In the genomic region with DNA sequence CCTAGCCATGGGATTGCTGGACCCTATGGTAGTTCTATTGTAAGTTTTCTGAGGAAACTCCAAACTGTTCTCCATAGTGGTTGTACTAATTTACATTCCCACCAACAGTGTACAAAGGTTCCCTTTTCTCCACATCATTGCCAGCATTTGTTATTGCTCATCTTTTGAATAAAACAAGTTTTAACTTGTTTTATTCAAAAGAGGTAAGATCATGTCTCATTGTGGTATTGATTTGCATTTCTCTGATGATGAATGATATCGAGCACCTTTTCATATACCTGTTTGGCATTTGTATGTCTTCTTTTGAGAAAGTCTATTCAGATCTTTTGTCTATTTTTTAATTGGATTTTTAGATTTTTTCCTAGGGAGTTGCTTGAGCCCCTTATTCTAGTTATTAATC, we compare ENCODE assay signal across 40 cellular contexts.
"Had no signal": no experiment of that assay in that cellular context is flagged by ENCODE, and none has a peak within 500 bp of the region (broad histone marks: within the 10 kb centered on the region; RNA-seq: fewer than 3 reads in every experiment).

No MANE protein-coding gene starts in this region.

- H3K4me1 ChIP-seq: body of pancreas, breast epithelium had no signal

- FAIRE-seq: astrocyte, TTC549 had no signal

- H3K9me3 ChIP-seq: adrenal gland, body of pancreas, breast epithelium had no signal

- H3K9me3 Mint-ChIP-seq: activated B cell treated with CpG ODN at 0.5 μM for 24 hours; activated CD4-positive, alpha-beta T cell treated with anti-CD3 and anti-CD28 coated beads, Interleukin-2, amount 10 ng/mL, durations not matched to agents 24 days and 14 days; activated CD8-positive, alpha-beta T cell treated with anti-CD3 and anti-CD28 coated beads for 36 hours; activated naive CD4-positive, alpha-beta T cell treated with anti-CD3 and anti-CD28 coated beads for 36 hours; activated T-helper 1 cell treated with anti-CD3 and anti-CD28 coated beads, Interleukin-12 subunit alpha, Interleukin-12 subunit beta, Interleukin-2, Interleukin-4 antibody, amounts not matched to agents 30 ng/mL and 10 ng/mL and 1 ng/mL, durations not matched to agents 14 hours and 24 hours and 36 hours; T-helper 1 cell treated with Interleukin-12 subunit alpha and Interleukin-12 subunit beta and Interleukin-4 antibody, amounts not matched to agents 30 μg/mL and 1 μg/mL, for 36 hours; T-helper 2 cell treated with Interferon-gamma antibody and Interleukin-4, amounts not matched to agents 5 μg/mL and 100 μg/mL, for 36 hours had no signal

- H3K27me3 Mint-ChIP-seq: activated B cell treated with CpG ODN at 0.5 μM for 24 hours; activated CD4-positive, alpha-beta memory T cell treated with anti-CD3 and anti-CD28 coated beads for 36 hours; activated CD4-positive, alpha-beta T cell treated with anti-CD3 and anti-CD28 coated beads, Interleukin-2, amount 10 ng/mL, durations not matched to agents 24 days and 14 days; activated CD8-positive, alpha-beta T cell treated with anti-CD3 and anti-CD28 coated beads for 36 hours; activated naive CD8-positive, alpha-beta T cell treated with anti-CD3 and anti-CD28 coated beads for 36 hours; activated T-helper 17 cell treated with anti-CD3 and anti-CD28 coated beads, Interleukin-2, amount 50 U/mL, for 72 hours; central memory CD8-positive, alpha-beta T cell had no signal

- DNase-seq: activated B cell treated with CpG ODN at 0.5 μM for 24 hours; activated CD4-positive, alpha-beta memory T cell treated with anti-CD3 and anti-CD28 coated beads for 36 hours; activated CD4-positive, alpha-beta T cell treated with anti-CD3 and anti-CD28 coated beads for 4 hours; activated CD4-positive, alpha-beta T cell treated with anti-CD3 and anti-CD28 coated beads, Interleukin-2, amount 10 ng/mL, durations not matched to agents 24 days and 14 days; activated CD4-positive, alpha-beta T cell treated with anti-CD3 and anti-CD28 coated beads, Interleukin-2, amount 50 U/mL, for 1 hour; activated CD4-positive, alpha-beta T cell treated with anti-CD3 and anti-CD28 coated beads, Interleukin-2, amount 50 U/mL, for 4 hours; activated CD4-positive, CD25-positive, alpha-beta regulatory T cell treated with anti-CD3 and anti-CD28 coated beads, Interleukin-2, amount 50 U/mL, for 72 hours; activated CD8-positive, alpha-beta memory T cell treated with anti-CD3 and anti-CD28 coated beads, Interleukin-2, amount 50 U/mL, for 4 hours; activated CD8-positive, alpha-beta T cell treated with anti-CD3 and anti-CD28 coated beads for 36 hours; activated effector memory CD4-positive, alpha-beta T cell treated with anti-CD3 and anti-CD28 coated beads, Interleukin-2, amount 50 U/mL, for 16 hours; activated gamma-delta T cell treated with Interleukin-2 at 50 U/mL for 16 hours; activated naive CD4-positive, alpha-beta T cell; activated naive CD4-positive, alpha-beta T cell treated with anti-CD3 and anti-CD28 coated beads for 36 hours; activated naive CD4-positive, alpha-beta T cell treated with anti-CD3 and anti-CD28 coated beads, Interleukin-2, amount 50 U/mL, for 16 hours; activated naive CD8-positive, alpha-beta T cell treated with anti-CD3 and anti-CD28 coated beads for 36 hours; activated T-cell treated with anti-CD3 and anti-CD28 coated beads for 4 hours; activated T-cell treated with anti-CD3 and anti-CD28 coated beads, Interleukin-2, amount 50 U/mL, for 1 hour; activated T-cell treated with anti-CD3 and anti-CD28 coated beads, Interleukin-2, amount 50 U/mL, for 4 hours; activated T-cell treated with anti-CD3 and anti-CD28 coated beads, Interleukin-2, amount 50 U/mL, for 72 hours; adrenal gland; amniotic stem cell; aorta; body of pancreas; brain microvascular endothelial cell; caudate nucleus; cerebellar nuclear complex; T-helper 1 cell; T-helper 2 cell; T-helper 9 cell had no signal

- H3K4me1 Mint-ChIP-seq: activated B cell treated with CpG ODN at 0.5 μM for 24 hours; activated CD4-positive, alpha-beta T cell treated with anti-CD3 and anti-CD28 coated beads, Interleukin-2, amount 10 ng/mL, durations not matched to agents 24 days and 14 days; activated naive CD8-positive, alpha-beta T cell treated with anti-CD3 and anti-CD28 coated beads for 36 hours; activated T-helper 17 cell treated with anti-CD3 and anti-CD28 coated beads, Interleukin-2, amount 50 U/mL, for 72 hours; central memory CD8-positive, alpha-beta T cell had no signal

- H3K27ac Mint-ChIP-seq: activated B cell treated with CpG ODN at 0.5 μM for 24 hours; activated CD4-positive, alpha-beta memory T cell treated with anti-CD3 and anti-CD28 coated beads for 36 hours; activated CD4-positive, alpha-beta T cell treated with anti-CD3 and anti-CD28 coated beads, Interleukin-2, amount 10 ng/mL, durations not matched to agents 24 days and 14 days; activated CD8-positive, alpha-beta T cell treated with anti-CD3 and anti-CD28 coated beads for 36 hours; activated naive CD4-positive, alpha-beta T cell treated with anti-CD3 and anti-CD28 coated beads for 36 hours; activated naive CD4-positive, alpha-beta T cell treated with anti-CD3 and anti-CD28 coated beads, Interleukin-2, amount 50 U/mL, for 72 hours; activated naive CD8-positive, alpha-beta T cell treated with anti-CD3 and anti-CD28 coated beads for 36 hours; activated T-cell treated with anti-CD3 and anti-CD28 coated beads, Interleukin-2, amount 50 U/mL, for 72 hours; activated T-helper 1 cell treated with anti-CD3 and anti-CD28 coated beads, Interleukin-12 subunit alpha, Interleukin-12 subunit beta, Interleukin-2, Interleukin-4 antibody, amounts not matched to agents 30 ng/mL and 10 ng/mL and 1 ng/mL, durations not matched to agents 14 hours and 24 hours and 36 hours; activated T-helper 17 cell treated with anti-CD3 and anti-CD28 coated beads, Interleukin-2, amount 50 U/mL, for 72 hours; T-helper 1 cell treated with Interleukin-12 subunit alpha and Interleukin-12 subunit beta and Interleukin-4 antibody, amounts not matched to agents 30 μg/mL and 1 μg/mL, for 36 hours; T-helper 2 cell treated with Interferon-gamma antibody and Interleukin-4, amounts not matched to agents 5 μg/mL and 100 μg/mL, for 36 hours had no signal

- H3K36me3 Mint-ChIP-seq: activated CD4-positive, alpha-beta memory T cell treated with anti-CD3 and anti-CD28 coated beads for 36 hours; activated naive CD4-positive, alpha-beta T cell treated with anti-CD3 and anti-CD28 coated beads, Interleukin-2, amount 50 U/mL, for 72 hours; activated naive CD8-positive, alpha-beta T cell treated with anti-CD3 and anti-CD28 coated beads for 36 hours had no signal

- H3K4me3 Mint-ChIP-seq: activated B cell treated with CpG ODN at 0.5 μM for 24 hours; activated CD4-positive, alpha-beta memory T cell treated with anti-CD3 and anti-CD28 coated beads for 36 hours; activated CD4-positive, alpha-beta T cell treated with anti-CD3 and anti-CD28 coated beads, Interleukin-2, amount 10 ng/mL, durations not matched to agents 24 days and 14 days; activated CD8-positive, alpha-beta T cell treated with anti-CD3 and anti-CD28 coated beads for 36 hours; activated naive CD4-positive, alpha-beta T cell treated with anti-CD3 and anti-CD28 coated beads for 36 hours; activated naive CD8-positive, alpha-beta T cell treated with anti-CD3 and anti-CD28 coated beads for 36 hours; activated T-cell treated with anti-CD3 and anti-CD28 coated beads, Interleukin-2, amount 50 U/mL, for 4 hours; activated T-cell treated with anti-CD3 and anti-CD28 coated beads, Interleukin-2, amount 50 U/mL, for 72 hours; activated T-helper 1 cell treated with anti-CD3 and anti-CD28 coated beads, Interleukin-12 subunit alpha, Interleukin-12 subunit beta, Interleukin-2, Interleukin-4 antibody, amounts not matched to agents 30 ng/mL and 10 ng/mL and 1 ng/mL, durations not matched to agents 14 hours and 24 hours and 36 hours; activated T-helper 17 cell treated with anti-CD3 and anti-CD28 coated beads, Interleukin-2, amount 50 U/mL, for 72 hours; central memory CD8-positive, alpha-beta T cell; T-helper 1 cell treated with Interleukin-12 subunit alpha and Interleukin-12 subunit beta and Interleukin-4 antibody, amounts not matched to agents 30 μg/mL and 1 μg/mL, for 36 hours; T-helper 2 cell treated with Interferon-gamma antibody and Interleukin-4, amounts not matched to agents 5 μg/mL and 100 μg/mL, for 36 hours had no signal

- H3K4me3 ChIP-seq: adrenal gland, body of pancreas, breast epithelium, cardiac muscle cell had no signal

- ATAC-seq: activated CD8-positive, alpha-beta T cell treated with anti-CD3 and anti-CD28 coated beads for 36 hours; activated naive CD4-positive, alpha-beta T cell treated with anti-CD3 and anti-CD28 coated beads, Interleukin-2, amount 50 U/mL, for 72 hours; activated T-cell treated with anti-CD3 and anti-CD28 coated beads, Interleukin-2, amount 50 U/mL, for 4 hours; activated T-cell treated with anti-CD3 and anti-CD28 coated beads, Interleukin-2, amount 50 U/mL, for 72 hours; activated T-helper 17 cell treated with anti-CD3 and anti-CD28 coated beads, Interleukin-2, amount 50 U/mL, for 72 hours; body of pancreas had no signal

- H3K27ac ChIP-seq: adrenal gland, body of pancreas, brain microvascular endothelial cell, breast epithelium, cardiac muscle cell, VCaP had no signal
